2 cellular contexts compared by ENCODE assay signal in genomic region chr6:158645064-158646022, GRCh38.
TF ChIP-seq lines count a peak whose summit lies in the region.

No MANE protein-coding gene starts in this region.

TF ChIP-seq in HEK293T, 16 proteins besides CTCF, POLR2A, EP300 and RAD21 (continued from another document):
- TF ChIP-seq L3MBTL2 (conservative IDR thresholded peaks at IDR 0.05) = peak; percentile 7; the same call in 1 of the 2 replicates
TF ChIP-seq in HEK293T: peak in this region for 1.

TF ChIP-seq in HepG2, 621 proteins besides CTCF, POLR2A, EP300 and RAD21 (continued from another document):
- no peak for TF ChIP-seq ZGPAT (CRISPR knock-in tag; IDR thresholded peaks at IDR 0.05)
- TF ChIP-seq ELF4 (CRISPR knock-in tag; IDR thresholded peaks at IDR 0.05; ENCODE audit: borderline replicate concordance) = 0 out of 2 replicates have a peak, but pooled peaks have one; percentile 80
- TF ChIP-seq PPARG (CRISPR knock-in tag; conservative IDR thresholded peaks at IDR 0.05) = no peak
- TF ChIP-seq CREB3 (CRISPR knock-in tag; IDR thresholded peaks at IDR 0.05) = no peak
- TF ChIP-seq TBX3 (IDR thresholded peaks at IDR 0.05; ENCODE audit: borderline replicate concordance) = 0 out of 2 replicates have a peak, but pooled peaks have one; percentile 2
- peak; percentile 93 for TF ChIP-seq RFX5 (IDR thresholded peaks at IDR 0.05; ENCODE audit: low read depth, low read length)
- TF ChIP-seq ZSCAN25 (CRISPR knock-in tag; IDR thresholded peaks at IDR 0.05) = 0 out of 2 replicates have a peak, but pooled peaks have one; percentile 31
- no peak for TF ChIP-seq ZNF713 (CRISPR knock-in tag; IDR thresholded peaks at IDR 0.05)
- TF ChIP-seq, protein P1, sequence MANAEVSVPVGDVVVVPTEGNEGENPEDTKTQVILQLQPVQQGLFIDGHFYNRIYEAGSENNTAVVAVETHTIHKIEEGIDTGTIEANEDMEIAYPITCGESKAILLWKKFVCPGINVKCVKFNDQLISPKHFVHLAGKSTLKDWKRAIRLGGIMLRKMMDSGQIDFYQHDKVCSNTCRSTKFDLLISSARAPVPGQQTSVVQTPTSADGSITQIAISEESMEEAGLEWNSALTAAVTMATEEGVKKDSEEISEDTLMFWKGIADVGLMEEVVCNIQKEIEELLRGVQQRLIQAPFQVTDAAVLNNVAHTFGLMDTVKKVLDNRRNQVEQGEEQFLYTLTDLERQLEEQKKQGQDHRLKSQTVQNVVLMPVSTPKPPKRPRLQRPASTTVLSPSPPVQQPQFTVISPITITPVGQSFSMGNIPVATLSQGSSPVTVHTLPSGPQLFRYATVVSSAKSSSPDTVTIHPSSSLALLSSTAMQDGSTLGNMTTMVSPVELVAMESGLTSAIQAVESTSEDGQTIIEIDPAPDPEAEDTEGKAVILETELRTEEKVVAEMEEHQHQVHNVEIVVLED (CRISPR knock-in tag; IDR thresholded peaks at IDR 0.05; ENCODE audit: borderline replicate concordance) = no peak
- 0 out of 2 replicates have a peak, but pooled peaks have one; percentile 5 for TF ChIP-seq GFI1 (CRISPR knock-in tag; IDR thresholded peaks at IDR 0.05; ENCODE audit: borderline replicate concordance)
- TF ChIP-seq RELA (CRISPR knock-in tag; IDR thresholded peaks at IDR 0.05) = no peak
- TF ChIP-seq TFDP2 (CRISPR knock-in tag; IDR thresholded peaks at IDR 0.05) = no peak
- TF ChIP-seq, protein P2, sequence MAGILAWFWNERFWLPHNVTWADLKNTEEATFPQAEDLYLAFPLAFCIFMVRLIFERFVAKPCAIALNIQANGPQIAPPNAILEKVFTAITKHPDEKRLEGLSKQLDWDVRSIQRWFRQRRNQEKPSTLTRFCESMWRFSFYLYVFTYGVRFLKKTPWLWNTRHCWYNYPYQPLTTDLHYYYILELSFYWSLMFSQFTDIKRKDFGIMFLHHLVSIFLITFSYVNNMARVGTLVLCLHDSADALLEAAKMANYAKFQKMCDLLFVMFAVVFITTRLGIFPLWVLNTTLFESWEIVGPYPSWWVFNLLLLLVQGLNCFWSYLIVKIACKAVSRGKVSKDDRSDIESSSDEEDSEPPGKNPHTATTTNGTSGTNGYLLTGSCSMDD (CRISPR knock-in tag; IDR thresholded peaks at IDR 0.05) = 0 out of 2 replicates have a peak, but pooled peaks have one; percentile 5
- no peak for TF ChIP-seq ZNF570 (CRISPR knock-in tag; IDR thresholded peaks at IDR 0.05; ENCODE audit: borderline replicate concordance)
- TF ChIP-seq ZNF276 (CRISPR knock-in tag; IDR thresholded peaks at IDR 0.05; ENCODE audit: low read depth) = no peak
- TF ChIP-seq, protein P3, sequence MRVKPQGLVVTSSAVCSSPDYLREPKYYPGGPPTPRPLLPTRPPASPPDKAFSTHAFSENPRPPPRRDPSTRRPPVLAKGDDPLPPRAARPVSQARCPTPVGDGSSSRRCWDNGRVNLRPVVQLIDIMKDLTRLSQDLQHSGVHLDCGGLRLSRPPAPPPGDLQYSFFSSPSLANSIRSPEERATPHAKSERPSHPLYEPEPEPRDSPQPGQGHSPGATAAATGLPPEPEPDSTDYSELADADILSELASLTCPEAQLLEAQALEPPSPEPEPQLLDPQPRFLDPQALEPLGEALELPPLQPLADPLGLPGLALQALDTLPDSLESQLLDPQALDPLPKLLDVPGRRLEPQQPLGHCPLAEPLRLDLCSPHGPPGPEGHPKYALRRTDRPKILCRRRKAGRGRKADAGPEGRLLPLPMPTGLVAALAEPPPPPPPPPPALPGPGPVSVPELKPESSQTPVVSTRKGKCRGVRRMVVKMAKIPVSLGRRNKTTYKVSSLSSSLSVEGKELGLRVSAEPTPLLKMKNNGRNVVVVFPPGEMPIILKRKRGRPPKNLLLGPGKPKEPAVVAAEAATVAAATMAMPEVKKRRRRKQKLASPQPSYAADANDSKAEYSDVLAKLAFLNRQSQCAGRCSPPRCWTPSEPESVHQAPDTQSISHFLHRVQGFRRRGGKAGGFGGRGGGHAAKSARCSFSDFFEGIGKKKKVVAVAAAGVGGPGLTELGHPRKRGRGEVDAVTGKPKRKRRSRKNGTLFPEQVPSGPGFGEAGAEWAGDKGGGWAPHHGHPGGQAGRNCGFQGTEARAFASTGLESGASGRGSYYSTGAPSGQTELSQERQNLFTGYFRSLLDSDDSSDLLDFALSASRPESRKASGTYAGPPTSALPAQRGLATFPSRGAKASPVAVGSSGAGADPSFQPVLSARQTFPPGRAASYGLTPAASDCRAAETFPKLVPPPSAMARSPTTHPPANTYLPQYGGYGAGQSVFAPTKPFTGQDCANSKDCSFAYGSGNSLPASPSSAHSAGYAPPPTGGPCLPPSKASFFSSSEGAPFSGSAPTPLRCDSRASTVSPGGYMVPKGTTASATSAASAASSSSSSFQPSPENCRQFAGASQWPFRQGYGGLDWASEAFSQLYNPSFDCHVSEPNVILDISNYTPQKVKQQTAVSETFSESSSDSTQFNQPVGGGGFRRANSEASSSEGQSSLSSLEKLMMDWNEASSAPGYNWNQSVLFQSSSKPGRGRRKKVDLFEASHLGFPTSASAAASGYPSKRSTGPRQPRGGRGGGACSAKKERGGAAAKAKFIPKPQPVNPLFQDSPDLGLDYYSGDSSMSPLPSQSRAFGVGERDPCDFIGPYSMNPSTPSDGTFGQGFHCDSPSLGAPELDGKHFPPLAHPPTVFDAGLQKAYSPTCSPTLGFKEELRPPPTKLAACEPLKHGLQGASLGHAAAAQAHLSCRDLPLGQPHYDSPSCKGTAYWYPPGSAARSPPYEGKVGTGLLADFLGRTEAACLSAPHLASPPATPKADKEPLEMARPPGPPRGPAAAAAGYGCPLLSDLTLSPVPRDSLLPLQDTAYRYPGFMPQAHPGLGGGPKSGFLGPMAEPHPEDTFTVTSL (CRISPR knock-in tag; IDR thresholded peaks at IDR 0.05; ENCODE audit: borderline replicate concordance) = peak; percentile 4; the same call in 1 of the 2 replicates
- TF ChIP-seq ZMYM4 (CRISPR knock-in tag; IDR thresholded peaks at IDR 0.05) = no peak
- TF ChIP-seq SRF (IDR thresholded peaks at IDR 0.05; ENCODE audit: low read depth, low read length) = no peak
- TF ChIP-seq ZNF44 (CRISPR knock-in tag; IDR thresholded peaks at IDR 0.05) = 0 out of 2 replicates have a peak, but pooled peaks have one; percentile 35
- TF ChIP-seq ESRRA (CRISPR knock-in tag; IDR thresholded peaks at IDR 0.05; ENCODE audit: low read depth) = no peak
- 0 out of 2 replicates have a peak, but pooled peaks have one; percentile 13 for TF ChIP-seq SNAPC2 (CRISPR knock-in tag; IDR thresholded peaks at IDR 0.05)
- no peak for TF ChIP-seq MEIS1 (CRISPR knock-in tag; IDR thresholded peaks at IDR 0.05; ENCODE audit: borderline replicate concordance)
- 0 out of 2 replicates have a peak, but pooled peaks have one; percentile 32 for TF ChIP-seq ZNF615 (CRISPR knock-in tag; IDR thresholded peaks at IDR 0.05; ENCODE audit: borderline replicate concordance)
- no peak for TF ChIP-seq ZNF468 (CRISPR knock-in tag; IDR thresholded peaks at IDR 0.05)
- TF ChIP-seq, protein P4, sequence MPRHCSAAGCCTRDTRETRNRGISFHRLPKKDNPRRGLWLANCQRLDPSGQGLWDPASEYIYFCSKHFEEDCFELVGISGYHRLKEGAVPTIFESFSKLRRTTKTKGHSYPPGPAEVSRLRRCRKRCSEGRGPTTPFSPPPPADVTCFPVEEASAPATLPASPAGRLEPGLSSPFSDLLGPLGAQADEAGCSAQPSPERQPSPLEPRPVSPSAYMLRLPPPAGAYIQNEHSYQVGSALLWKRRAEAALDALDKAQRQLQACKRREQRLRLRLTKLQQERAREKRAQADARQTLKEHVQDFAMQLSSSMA (CRISPR knock-in tag; IDR thresholded peaks at IDR 0.05) = 0 out of 2 replicates have a peak, but pooled peaks have one; percentile 4
- no peak for TF ChIP-seq ZNF30 (CRISPR knock-in tag; IDR thresholded peaks at IDR 0.05)
- TF ChIP-seq ZXDC (CRISPR knock-in tag; IDR thresholded peaks at IDR 0.05) = no peak
- 0 out of 2 replicates have a peak, but pooled peaks have one; percentile 9 for TF ChIP-seq ZNF224 (CRISPR knock-in tag; IDR thresholded peaks at IDR 0.05)
- TF ChIP-seq ZNF556 (CRISPR knock-in tag; IDR thresholded peaks at IDR 0.05; ENCODE audit: borderline replicate concordance) = no peak
- no peak for TF ChIP-seq PTBP1 (IDR thresholded peaks at IDR 0.05; ENCODE audit: low read depth, low read length, poor library complexity, severe bottlenecking)
- TF ChIP-seq RFXANK (CRISPR knock-in tag; IDR thresholded peaks at IDR 0.05) = no peak
- TF ChIP-seq KLF12 (CRISPR knock-in tag; IDR thresholded peaks at IDR 0.05; ENCODE audit: borderline replicate concordance) = no peak
- TF ChIP-seq ZNF34 (CRISPR knock-in tag; IDR thresholded peaks at IDR 0.05; ENCODE audit: borderline replicate concordance) = no peak
- no peak for TF ChIP-seq ISX (CRISPR knock-in tag; conservative IDR thresholded peaks at IDR 0.05)
- TF ChIP-seq TRAFD1 (CRISPR knock-in tag; IDR thresholded peaks at IDR 0.05; ENCODE audit: borderline replicate concordance) = 0 out of 2 replicates have a peak, but pooled peaks have one; percentile 51
- 0 out of 2 replicates have a peak, but pooled peaks have one; percentile 3 for TF ChIP-seq TARDBP (CRISPR knock-in tag; IDR thresholded peaks at IDR 0.05)
- TF ChIP-seq ZNF501 (CRISPR knock-in tag; IDR thresholded peaks at IDR 0.05) = 0 out of 2 replicates have a peak, but pooled peaks have one; percentile 82
- no peak for TF ChIP-seq ZNF629 (CRISPR knock-in tag; conservative IDR thresholded peaks at IDR 0.05)
- 0 out of 2 replicates have a peak, but pooled peaks have one; percentile 6 for TF ChIP-seq SAP130 (CRISPR knock-in tag; IDR thresholded peaks at IDR 0.05; ENCODE audit: low read depth)
